In the genomic region with DNA sequence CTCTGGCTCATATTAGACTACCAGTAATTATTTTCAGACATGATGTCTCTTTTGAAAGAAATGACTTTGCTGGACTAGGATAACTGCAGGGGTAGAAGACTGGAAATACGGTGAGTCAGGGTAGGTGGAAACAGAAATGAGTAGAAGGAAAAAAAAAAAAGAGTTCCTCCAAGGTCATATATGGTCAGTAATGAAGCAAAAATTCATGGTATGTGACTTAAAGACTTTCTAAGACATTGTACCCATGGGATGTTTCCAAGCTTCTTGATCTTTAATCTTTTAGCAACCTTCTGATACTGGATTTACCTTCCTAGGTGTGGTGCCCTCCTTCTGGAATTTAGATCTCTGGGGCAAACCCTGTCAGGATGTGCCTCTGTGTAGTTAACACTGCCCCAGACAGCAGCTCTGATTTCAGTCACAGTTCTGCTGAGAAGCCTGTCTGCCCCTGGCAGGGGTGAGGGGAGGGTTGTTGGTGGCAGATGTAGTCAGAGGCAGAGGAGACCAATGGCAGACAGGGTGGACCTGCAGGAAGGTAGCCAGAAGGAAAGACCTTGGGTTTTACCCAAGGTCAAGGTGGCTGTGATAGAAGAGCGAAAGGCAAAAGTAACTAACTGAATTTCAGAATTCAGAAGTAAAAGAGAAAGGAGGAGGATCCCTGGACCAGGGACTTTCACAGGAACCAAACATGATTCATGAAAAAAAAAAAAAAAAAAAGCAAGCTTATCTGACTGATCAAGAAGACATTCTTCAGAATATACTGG, we compare ENCODE assay signal across 16 cellular contexts. TPM values are rescaled to one million over a fixed set of nuclear protein-coding genes. Genes with fewer than 3 reads are reported as not detected.
DNase-seq lines count a peak whose midpoint lies in the region; ATAC-seq, FAIRE-seq and TF ChIP-seq lines count a peak whose summit lies in the region.
"Had no signal": no experiment of that assay in that cellular context is flagged by ENCODE, and none has a peak within 500 bp of the region (broad histone marks: within the 10 kb centered on the region; RNA-seq: fewer than 3 reads in every experiment).

No MANE protein-coding gene starts in this region.

- TF ChIP-seq CTCF in Caco-2 (IDR thresholded peaks at IDR 0.05; ENCODE audit: insufficient read depth in 1 of 2, low read depth in 1 of 2, low read length in 1 of 2, severe bottlenecking in 1 of 2, unreplicated experiment in 1 of 2) (no peak), mammary epithelial cell (conservative IDR thresholded peaks at IDR 0.05 in 1 of 2, IDR thresholded peaks at IDR 0.05 in 1 of 2; ENCODE audit: extremely low read depth in 1 of 2, insufficient read depth in 1 of 2, low read depth in 1 of 2, low read length in 2 of 2) (no peak), HepG2 (CRISPR knock-in tag; IDR thresholded peaks at IDR 0.05) (no peak)
- TF ChIP-seq CTCF in CD4-positive, alpha-beta T cell (IDR thresholded peaks at IDR 0.05): no peak

- H2AFZ ChIP-seq in mammary epithelial cell (ENCODE audit: low read depth, low read length) (peak overlapping the region; percentile 22), HepG2 (ENCODE audit: low read length) (no peak overlapping the region)

- H3K9me3 Mint-ChIP-seq in Caco-2 (ENCODE audit: unreplicated experiment): no peaks in the 10 kb centered on the region
- H3K9me3 Mint-ChIP-seq in T-helper 2 cell treated with Interferon-gamma antibody and Interleukin-4, amounts not matched to agents 5 μg/mL and 100 μg/mL, for 36 hours: no peaks in the 10 kb centered on the region
- no peaks in the 10 kb centered on the region for H3K9me3 Mint-ChIP-seq in CD4-positive, alpha-beta T cell
- H3K9me3 Mint-ChIP-seq: activated B cell treated with CpG ODN at 0.5 μM for 24 hours, memory B cell had no signal

- BruUV-seq in Caco-2 (replicated peaks; lab: Mats Ljungman, UMichigan) (no TSS peak), mammary epithelial cell (replicated peaks; lab: Mats Ljungman, UMichigan) (no TSS peak), HepG2 (replicated peaks; lab: Mats Ljungman, UMichigan) (no TSS peak)

- ATAC-seq in CD4-positive, alpha-beta T cell (ENCODE audit: poor library complexity): no peak
- no peak for ATAC-seq in HepG2
- ATAC-seq: heart right ventricle, psoas muscle had no signal

- H3K4me1 ChIP-seq in Caco-2 (peaks cover 23% of the 10 kb centered on the region), mammary epithelial cell (ENCODE audit: insufficient read depth, low read length) (peaks cover 51% of the 10 kb centered on the region), HepG2 (ENCODE audit: insufficient read depth, low read length) (peaks cover 6% of the 10 kb centered on the region)

- H3K9ac ChIP-seq in mammary epithelial cell (ENCODE audit: insufficient read depth, low read length): no peak overlapping the region
- no peak overlapping the region for H3K9ac ChIP-seq in HepG2 (ENCODE audit: insufficient read depth, low read depth, low read length)

- H3K9me3 ChIP-seq in Caco-2 (no peaks in the 10 kb centered on the region), mammary epithelial cell (replicated peaks; ENCODE audit: insufficient read depth, low read length) (no peaks in the 10 kb centered on the region), HepG2 (ENCODE audit: low read length) (no peaks in the 10 kb centered on the region)
- no peaks in the 10 kb centered on the region for H3K9me3 ChIP-seq in CD4-positive, alpha-beta T cell (ENCODE audit: control insufficient read depth, low read length)
- H3K9me3 ChIP-seq: heart right ventricle, psoas muscle, upper lobe of left lung had no signal

- WGBS in mammary epithelial cell (ENCODE audit: low coverage, missing lambda C conversion rate): 69% methylated on average over 2 of the region's 2 CpGs
- WGBS in HepG2 (ENCODE audit: low lambda C conversion rate): 99% methylated on average over 2 of the region's 2 CpGs

- peak overlapping the region; percentile 52 for H3K4me2 ChIP-seq in mammary epithelial cell (ENCODE audit: insufficient read depth, low read depth, low read length)
- no peak overlapping the region for H3K4me2 ChIP-seq in HepG2 (ENCODE audit: low read depth, low read length)

- H3K27ac ChIP-seq in mammary epithelial cell (ENCODE audit: insufficient read depth, low read depth, low read length): peak overlapping the region; percentile 18
- no peak overlapping the region for H3K27ac ChIP-seq in CD4-positive, alpha-beta T cell (ENCODE audit: low read depth, low read length)
- H3K27ac ChIP-seq in HepG2 (ENCODE audit: extremely low read length, insufficient read depth, low read length): no peak overlapping the region
- H3K27ac ChIP-seq: psoas muscle had no signal

- no peaks in the 10 kb centered on the region for H4K20me1 ChIP-seq in mammary epithelial cell (ENCODE audit: insufficient read depth, low read length)
- no peaks in the 10 kb centered on the region for H4K20me1 ChIP-seq in HepG2 (ENCODE audit: insufficient read depth, low read length)

- H3K4me3 ChIP-seq in Caco-2 (ENCODE audit: low read depth, low read length) (no peak overlapping the region), mammary epithelial cell (replicated peaks in 1 of 3; ENCODE audit: insufficient read depth in 1 of 3, low read depth in 2 of 3, low read length in 3 of 3) (no peak overlapping the region), HepG2 (replicated peaks in 1 of 3; ENCODE audit: insufficient read depth in 1 of 3, low read depth in 2 of 3, low read length in 3 of 3) (no peak overlapping the region)
- H3K4me3 ChIP-seq: heart right ventricle, psoas muscle, upper lobe of left lung had no signal

- peaks cover 10% of the 10 kb centered on the region for H3K36me3 Mint-ChIP-seq in Caco-2 (ENCODE audit: insufficient read depth, unreplicated experiment)
- no peaks in the 10 kb centered on the region for H3K36me3 Mint-ChIP-seq in T-helper 2 cell treated with Interferon-gamma antibody and Interleukin-4, amounts not matched to agents 5 μg/mL and 100 μg/mL, for 36 hours (ENCODE audit: low read depth)
- no peaks in the 10 kb centered on the region for H3K36me3 Mint-ChIP-seq in CD4-positive, alpha-beta T cell (ENCODE audit: low read depth)

- no peak for TF ChIP-seq POLR2A in HepG2 (IDR thresholded peaks at IDR 0.05; ENCODE audit: insufficient read depth in 1 of 2, low read depth in 2 of 2, low read length in 2 of 2)

- TF ChIP-seq RAD21 in Ishikawa (IDR thresholded peaks at IDR 0.05; ENCODE audit: low read depth): no peak
- TF ChIP-seq RAD21 in HepG2 (CRISPR knock-in tag; IDR thresholded peaks at IDR 0.05): no peak

- H3K36me3 ChIP-seq in Caco-2 (ENCODE audit: control insufficient read depth, insufficient read depth, low read length): no peaks in the 10 kb centered on the region
- H3K36me3 ChIP-seq in mammary epithelial cell (ENCODE audit: insufficient read depth, low read length): no peaks in the 10 kb centered on the region
- H3K36me3 ChIP-seq in HepG2 (replicated peaks in 1 of 2; ENCODE audit: control insufficient read depth in 1 of 2, insufficient read depth in 2 of 2, low read length in 2 of 2): peaks cover 10 to 24% of the 10 kb centered on the region in 2 experiments
- H3K36me3 ChIP-seq: heart right ventricle, upper lobe of left lung had no signal

- TF ChIP-seq EP300 in Ishikawa (IDR thresholded peaks at IDR 0.05; ENCODE audit: borderline replicate concordance) (peak; percentile 17; the same call in 1 of the 2 replicates), HepG2 (IDR thresholded peaks at IDR 0.05; ENCODE audit: low read depth in 2 of 2, low read length in 2 of 2) (no peak), HepG2 (CRISPR knock-in tag; IDR thresholded peaks at IDR 0.05; ENCODE audit: borderline replicate concordance) (no peak)

- peak overlapping the region; percentile 34 for H3K4me3 Mint-ChIP-seq in Caco-2 (ENCODE audit: unreplicated experiment)
- no peak overlapping the region for H3K4me3 Mint-ChIP-seq in T-helper 2 cell treated with Interferon-gamma antibody and Interleukin-4, amounts not matched to agents 5 μg/mL and 100 μg/mL, for 36 hours
- H3K4me3 Mint-ChIP-seq in CD4-positive, alpha-beta T cell: no peak overlapping the region
- H3K4me3 Mint-ChIP-seq: activated B cell treated with CpG ODN at 0.5 μM for 24 hours, memory B cell had no signal

- intact Hi-C loops in Caco-2 (cut with micrococcal nuclease; ENCODE audit: unreplicated experiment) (loop anchor here (1.0 kb wide), 1 partner anchor 9 kb away; no protein-coding TSS in a partner anchor), mammary epithelial cell (cut with micrococcal nuclease) (no loop called here), HepG2 (cut with micrococcal nuclease; ENCODE audit: unreplicated experiment) (no loop called here)
- intact Hi-C loops in CD4-positive, alpha-beta T cell (cut with DNase I, micrococcal nuclease): no loop called here

- H3K27me3 ChIP-seq in Caco-2 (replicated peaks; ENCODE audit: control insufficient read depth, insufficient read depth, low read length): no peaks in the 10 kb centered on the region
- no peaks in the 10 kb centered on the region for H3K27me3 ChIP-seq in mammary epithelial cell (ENCODE audit: insufficient read depth, low read length)
- no peaks in the 10 kb centered on the region for H3K27me3 ChIP-seq in CD4-positive, alpha-beta T cell (ENCODE audit: control insufficient read depth, insufficient read depth, low read length)
- H3K27me3 ChIP-seq in HepG2 (ENCODE audit: control insufficient read depth in 1 of 2, insufficient read depth in 2 of 2, low read length in 2 of 2): no peaks in the 10 kb centered on the region
- H3K27me3 ChIP-seq: heart right ventricle, upper lobe of left lung had no signal

- DNase-seq in Caco-2 (peak in 1 of 2 experiments; percentile 19), mammary epithelial cell (peak; percentile 48), kidney glomerular epithelial cell (lab: John Stamatoyannopoulos, UW) (peak; percentile 37), ecto neural progenitor cell (ENCODE audit: low spot score) (no peak), HepG2 (ENCODE audit: low spot score) (no peak)
- DNase-seq in T-helper 2 cell treated with Interferon-gamma antibody and Interleukin-4, amounts not matched to agents 5 μg/mL and 100 μg/mL, for 36 hours (ENCODE audit: low spot score): no peak
- DNase-seq in CD4-positive, alpha-beta T cell: no peak
- DNase-seq: activated B cell treated with CpG ODN at 0.5 μM for 24 hours, C1 segment of cervical spinal cord, heart right ventricle, NCI-H345, psoas muscle, Right ventricle myocardium superior, upper lobe of left lung had no signal

- H3K27me3 Mint-ChIP-seq in Caco-2 (ENCODE audit: insufficient read depth, unreplicated experiment): no peaks in the 10 kb centered on the region
- H3K27me3 Mint-ChIP-seq in T-helper 2 cell treated with Interferon-gamma antibody and Interleukin-4, amounts not matched to agents 5 μg/mL and 100 μg/mL, for 36 hours (ENCODE audit: low read depth): peaks cover 57% of the 10 kb centered on the region
- peaks cover 41% of the 10 kb centered on the region for H3K27me3 Mint-ChIP-seq in CD4-positive, alpha-beta T cell
- H3K27me3 Mint-ChIP-seq: activated B cell treated with CpG ODN at 0.5 μM for 24 hours, memory B cell had no signal

- H3K27ac Mint-ChIP-seq in Caco-2 (ENCODE audit: unreplicated experiment): peak overlapping the region; percentile 86
- no peak overlapping the region for H3K27ac Mint-ChIP-seq in T-helper 2 cell treated with Interferon-gamma antibody and Interleukin-4, amounts not matched to agents 5 μg/mL and 100 μg/mL, for 36 hours
- H3K27ac Mint-ChIP-seq in CD4-positive, alpha-beta T cell: no peak overlapping the region
- H3K27ac Mint-ChIP-seq: activated B cell treated with CpG ODN at 0.5 μM for 24 hours, memory B cell had no signal

- H3K4me1 Mint-ChIP-seq in Caco-2 (ENCODE audit: low read depth, unreplicated experiment): peaks cover 24% of the 10 kb centered on the region
- H3K4me1 Mint-ChIP-seq in T-helper 2 cell treated with Interferon-gamma antibody and Interleukin-4, amounts not matched to agents 5 μg/mL and 100 μg/mL, for 36 hours (ENCODE audit: low read depth): peaks cover 6% of the 10 kb centered on the region
- no peaks in the 10 kb centered on the region for H3K4me1 Mint-ChIP-seq in CD4-positive, alpha-beta T cell (ENCODE audit: low read depth)
- H3K4me1 Mint-ChIP-seq: activated B cell treated with CpG ODN at 0.5 μM for 24 hours had no signal

- no peaks in the 10 kb centered on the region for H3K79me2 ChIP-seq in mammary epithelial cell (ENCODE audit: insufficient read depth, low read length)
- H3K79me2 ChIP-seq in HepG2 (ENCODE audit: insufficient read depth, low read length): no peaks in the 10 kb centered on the region

- no peak for FAIRE-seq in HepG2 (lab: Jason Lieb, UNC)

- POLR2A ChIA-PET in Caco-2 (lab: Charles Lee): interaction anchor here (0.6 kb wide), 3 partner anchors 256 to 1244 kb away, joined by 4 to 7 read pairs (median 6); no protein-coding TSS in a partner anchor
- POLR2A ChIA-PET in CD4-positive, alpha-beta T cell (lab: Charles Lee): no interaction called here
- POLR2A ChIA-PET in HepG2 (lab: Yijun Ruan, JAX): no interaction called here

- in situ Hi-C loops in mammary epithelial cell (cut with MboI; ENCODE audit: low sequenced_read_pairs in 2 of 2): loop anchor here in 1 of 2 donors (10.0 to 25.0 kb wide), 3 partner anchors 267 to 567 kb away; a partner anchor contains a TSS
- in situ Hi-C loops in HepG2 (cut with HindIII; ENCODE audit: extremely low pct_ligation_motif_present, low pct_unique_long_range_greater_than_20kb): loop anchor here (10.0 kb wide), 1 partner anchor 144 kb away; a partner anchor contains a TSS

- CTCF ChIA-PET in Caco-2 (lab: Charles Lee) (interaction anchor here (1.0 kb wide), 1 partner anchor 12 kb away, joined by 3 read pairs; no protein-coding TSS in a partner anchor), mammary epithelial cell (lab: Charles Lee; ENCODE audit: low non-redundant PET) (interaction anchor here (0.6 to 0.7 kb wide), 2 partner anchors 9 to 233 kb away, joined by 17 to 25 read pairs; no protein-coding TSS in a partner anchor), HepG2 (lab: Yijun Ruan, JAX; ENCODE audit: low intra/inter-chr PET ratio, low total read pairs) (no interaction called here)
- CTCF ChIA-PET in CD4-positive, alpha-beta T cell (lab: Charles Lee): interaction anchor here (0.6 kb wide), 1 partner anchor 75 kb away, joined by 3 read pairs; no protein-coding TSS in a partner anchor

- dilution Hi-C loops in mammary epithelial cell (cut with HindIII; ENCODE audit: low sequenced_read_pairs): loop anchor here (25.0 kb wide), 2 partner anchors 242 to 367 kb away; no protein-coding TSS in a partner anchor

RNA-seq across cellular contexts. Expression of a gene that starts 44.1 kb away (rescaled TPM):
- total RNA-seq in Caco-2 (2022) (18.1 and 18.6 TPM in 2 replicates), mammary epithelial cell (10 to 100 TPM; 27.7 to 61.5 TPM), HepG2 (2016; rRNA removed; fragmentation: Illumina TruSeq; extraction: Trizol) (14.1 and 20.0 TPM in 2 replicates)
- polyA plus RNA-seq in mammary epithelial cell (16.5 TPM), HepG2 (2011; rRNA removed) (3.7 and 3.8 TPM in 2 replicates)
- 29.0 TPM for polyA minus RNA-seq in mammary epithelial cell
- total RNA-seq in CD4-positive, alpha-beta T cell: 10 to 100 TPM; 50.0 to 52.0 TPM
- 4.5 and 4.9 TPM in 2 replicates for total RNA-seq in HepG2 (2016; cell fraction: cytosol; rRNA removed; fragmentation: Illumina TruSeq; extraction: Trizol; ENCODE audit: low read depth)
- 13.6 and 16.8 TPM in 2 replicates for total RNA-seq in HepG2 (2016; cell fraction: insoluble cytoplasmic fraction; rRNA removed; fragmentation: Illumina TruSeq; extraction: Trizol)
- 11.2 and 12.0 TPM in 2 replicates for total RNA-seq in HepG2 (2016; cell fraction: membrane; rRNA removed; fragmentation: Illumina TruSeq; extraction: Trizol)
- total RNA-seq in HepG2 (2016; cell fraction: nucleus; rRNA removed; fragmentation: Illumina TruSeq; extraction: Trizol): 10.9 and 11.5 TPM in 2 replicates
- 2.7 TPM in 2 replicates for polyA plus RNA-seq in HepG2 (2011; cell fraction: cytosol; rRNA removed)
- 2.7 and 3.0 TPM in 2 replicates for polyA plus RNA-seq in HepG2 (2011; cell fraction: nucleus; rRNA removed)
- polyA plus RNA-seq in HepG2 (2012): 5.5 and 6.6 TPM in 2 replicates
- polyA plus RNA-seq in HepG2 (2016; cell fraction: cytosol; fragmentation: Illumina TruSeq; extraction: Trizol; ENCODE audit: low read depth): 0.95 and 1.2 TPM in 2 replicates
- 14.1 and 14.9 TPM in 2 replicates for polyA plus RNA-seq in HepG2 (2016; cell fraction: insoluble cytoplasmic fraction; fragmentation: Illumina TruSeq; extraction: Trizol; ENCODE audit: low read depth)
- polyA plus RNA-seq in HepG2 (2016; cell fraction: membrane; fragmentation: Illumina TruSeq; extraction: Trizol; ENCODE audit: low read depth): 3.2 and 3.8 TPM in 2 replicates
- 9.1 and 9.7 TPM in 2 replicates for polyA plus RNA-seq in HepG2 (2016; cell fraction: nucleus; fragmentation: Illumina TruSeq; extraction: Trizol; ENCODE audit: insufficient read depth, low read depth)
- 6.7 and 7.6 TPM in 2 replicates for polyA minus RNA-seq in HepG2 (2011; rRNA and poly(A)+ RNA removed; ENCODE audit: low replicate concordance)
- polyA minus RNA-seq in HepG2 (2011; cell fraction: cytosol; rRNA and poly(A)+ RNA removed): 6.9 and 7.7 TPM in 2 replicates
- 18.7 and 23.1 TPM in 2 replicates for polyA minus RNA-seq in HepG2 (2011; cell fraction: nucleus; rRNA and poly(A)+ RNA removed)

Comparison
In these comparisons a context has a peak if more than half of its experiments do, and no peak if none do; other contexts are left out.
1. DNase-seq: peak in mammary epithelial cell (single experiment) and kidney glomerular epithelial cell (single experiment); none in ecto neural progenitor cell (single experiment), T-helper 2 cell treated with Interferon-gamma antibody and Interleukin-4, amounts not matched to agents 5 μg/mL and 100 μg/mL, for 36 hours (single experiment), CD4-positive, alpha-beta T cell (0 of 10) and HepG2 (single experiment).